ENCODE assay signal across 8 cellular contexts in genomic region chr22:24592144-24592845, GRCh38. TPM values are rescaled to one million over a fixed set of nuclear protein-coding genes. Genes with fewer than 3 reads are reported as not detected.
A peak's percentile ranks its signal among the peaks of the same experiment; 100 is the strongest.
DNase-seq lines count a peak whose midpoint lies in the region; ATAC-seq and TF ChIP-seq lines count a peak whose summit lies in the region.

No MANE protein-coding gene starts in this region.

- peak overlapping the region; percentile 86 for H3K4me3 Mint-ChIP-seq in Caco-2 (ENCODE audit: unreplicated experiment)

- H3K36me3 ChIP-seq in Caco-2 (ENCODE audit: control insufficient read depth, insufficient read depth, low read length): no peaks in the 10 kb centered on the region; the same call in 1 of the 2 replicates
- no peaks in the 10 kb centered on the region for H3K36me3 ChIP-seq in adrenal gland (replicated peaks in 1 of 2)
- peaks cover 3% of the 10 kb centered on the region for H3K36me3 ChIP-seq in iPS DF 6.9 (ENCODE audit: control insufficient read depth, insufficient read depth, low read length)
- H3K36me3 ChIP-seq in skeletal muscle satellite cell (ENCODE audit: insufficient read depth, low read length): no peaks in the 10 kb centered on the region

- peak; percentile 22 for ATAC-seq in HG02678 (IDR thresholded peaks at IDR 0.05; ENCODE audit: unreplicated experiment)
- ATAC-seq in GM19023 (IDR thresholded peaks at IDR 0.05; ENCODE audit: unreplicated experiment): no peak

- 8 to 26% (median 12%) methylated on average over 9 to 31 of the region's 31 CpGs for WGBS in adrenal gland, 4 donors
- WGBS in iPS DF 6.9 (ENCODE audit: insufficient coverage, insufficient read length): no CpG with 5 or more reads among the region's 31 CpGs

- CTCF ChIA-PET in Caco-2 (lab: Charles Lee): no interaction called here

- no peak for TF ChIP-seq POLR2A in adrenal gland (IDR thresholded peaks at IDR 0.05)

- H3K27ac ChIP-seq in adrenal gland (peak overlapping the region in 3 of 5 donors; percentile 30 to 73 (median 73)), iPS DF 6.9 (ENCODE audit: low read length) (no peak overlapping the region)

- H3K4me3 ChIP-seq in Caco-2 (ENCODE audit: low read depth, low read length): peak overlapping the region; percentile 82
- H3K4me3 ChIP-seq in adrenal gland: peak overlapping the region in 2 of 4 donors; percentile 28 to 77
- H3K4me3 ChIP-seq in iPS DF 6.9 (ENCODE audit: low read length): peak overlapping the region; percentile 67; the same call in 1 of the 2 replicates
- peak overlapping the region; percentile 76 for H3K4me3 ChIP-seq in skeletal muscle satellite cell (ENCODE audit: low read length)

- H3K4me1 Mint-ChIP-seq in Caco-2 (ENCODE audit: low read depth, unreplicated experiment): no peaks in the 10 kb centered on the region

- H3K9me3 Mint-ChIP-seq in Caco-2 (ENCODE audit: unreplicated experiment): no peaks in the 10 kb centered on the region

- TF ChIP-seq CTCF in Caco-2 (IDR thresholded peaks at IDR 0.05; ENCODE audit: insufficient read depth in 1 of 2, low read depth in 1 of 2, low read length in 1 of 2, severe bottlenecking in 1 of 2, unreplicated experiment in 1 of 2) (no peak), adrenal gland (IDR thresholded peaks at IDR 0.05) (no peak)

- H3K27me3 Mint-ChIP-seq in Caco-2 (ENCODE audit: insufficient read depth, unreplicated experiment): no peaks in the 10 kb centered on the region

- H3K9me3 ChIP-seq in Caco-2: no peaks in the 10 kb centered on the region
- H3K9me3 ChIP-seq in adrenal gland (replicated peaks in 1 of 3): no peaks in the 10 kb centered on the region
- H3K9me3 ChIP-seq in iPS DF 6.9 (ENCODE audit: control insufficient read depth, insufficient read depth, low read length): no peaks in the 10 kb centered on the region
- H3K9me3 ChIP-seq in skeletal muscle satellite cell (replicated peaks; ENCODE audit: low read length): no peaks in the 10 kb centered on the region

- H3K4me1 ChIP-seq in Caco-2 (peaks cover 10% of the 10 kb centered on the region), adrenal gland (replicated peaks in 1 of 2) (peaks cover 3 to 4% of the 10 kb centered on the region in 2 donors), iPS DF 6.9 (ENCODE audit: control insufficient read depth, insufficient read depth, low read length) (no peaks in the 10 kb centered on the region; the same call in 1 of the 2 replicates), skeletal muscle satellite cell (ENCODE audit: control insufficient read depth, insufficient read depth, low read length) (peaks cover 5% of the 10 kb centered on the region)

- intact Hi-C loops in Caco-2 (cut with micrococcal nuclease; ENCODE audit: unreplicated experiment) (no loop called here), adrenal gland (cut with DNase I) (no loop called here)

- H3K9ac ChIP-seq in skeletal muscle satellite cell (ENCODE audit: low read depth, low read length): peak overlapping the region; percentile 81

- DNase-seq in Caco-2 (peak in 1 of 2 experiments; percentile 24), adrenal gland (peak in 2 of 7 donors; percentile 17 to 59), iPS DF 6.9 (ENCODE audit: low read depth, low spot score) (no peak), NCI-H446 treated with DMSO at 0.1 percent for 48 hours (lab: John Stamatoyannopoulos, UW) (no peak), NCI-H1092 (lab: John Stamatoyannopoulos, UW) (no peak)

- no peaks in the 10 kb centered on the region for H3K36me3 Mint-ChIP-seq in Caco-2 (ENCODE audit: insufficient read depth, unreplicated experiment)

- POLR2A ChIA-PET in Caco-2 (lab: Charles Lee): interaction anchor here (1.0 kb wide), 1 partner anchor 197 kb away, joined by 4 read pairs; no protein-coding TSS in a partner anchor

- peak overlapping the region; percentile 96 for H3K4me2 ChIP-seq in skeletal muscle satellite cell (ENCODE audit: low read length)

- TSS peak; percentile 40 for BruUV-seq in Caco-2 (replicated peaks; lab: Mats Ljungman, UMichigan)

- H3K27me3 ChIP-seq in Caco-2 (replicated peaks; ENCODE audit: control insufficient read depth, insufficient read depth, low read length): no peaks in the 10 kb centered on the region
- H3K27me3 ChIP-seq in adrenal gland: no peaks in the 10 kb centered on the region
- H3K27me3 ChIP-seq in iPS DF 6.9 (ENCODE audit: control insufficient read depth, insufficient read depth, low read length): no peaks in the 10 kb centered on the region
- no peaks in the 10 kb centered on the region for H3K27me3 ChIP-seq in skeletal muscle satellite cell (ENCODE audit: control insufficient read depth, insufficient read depth, low read length)

- peak overlapping the region; percentile 79 for H3K27ac Mint-ChIP-seq in Caco-2 (ENCODE audit: unreplicated experiment)

RNA-seq across cellular contexts. Expression of gene LRRC75B, which starts 0.6 kb away (rescaled TPM):
- total RNA-seq in Caco-2 (2022): 18.6 and 20.4 TPM in 2 replicates
- 10 to 100 TPM in 1 of 8 donors, 1 to 10 TPM in 7; 2.2 to 10.8 (median 4.7) TPM for total RNA-seq in adrenal gland
- 10 to 100 TPM in 2 of 3 donors, 1 to 10 TPM in 1; 1.5 to 48.3 (median 20.4) TPM for polyA plus RNA-seq in adrenal gland
- 2.6 and 4.1 TPM in 2 replicates for total RNA-seq in skeletal muscle satellite cell (2012; rRNA removed)

RNA-seq across cellular contexts. Expression of gene GGT1, which starts 10.7 kb away (rescaled TPM):
- total RNA-seq in Caco-2 (2022): 9.4 and 12.4 TPM in 2 replicates
- 10 to 100 TPM in 1 of 8 donors, 1 to 10 TPM in 7; 1.9 to 59.8 (median 4.0) TPM for total RNA-seq in adrenal gland
- 10 to 100 TPM in 1 of 3 donors, 1 to 10 TPM in 1, under 1 TPM in 1; 0.97 to 13.3 (median 9.8) TPM for polyA plus RNA-seq in adrenal gland
- total RNA-seq in skeletal muscle satellite cell (2012; rRNA removed): 1.1 and 3.5 TPM in 2 replicates

RNA-seq across cellular contexts. Expression of gene SNRPD3, which starts 36.5 kb away (rescaled TPM):
- total RNA-seq in Caco-2 (2022) (202 and 217 TPM in 2 replicates), adrenal gland (100 to 1,000 TPM in 2 of 8 donors, 10 to 100 TPM in 6; 66.4 to 162 (median 78.2) TPM)
- 100 to 1,000 TPM in 2 of 3 donors, 10 to 100 TPM in 1; 55.7 to 223 (median 126) TPM for polyA plus RNA-seq in adrenal gland
- total RNA-seq in skeletal muscle satellite cell (2012; rRNA removed): 117 and 133 TPM in 2 replicates

RNA-seq across cellular contexts. Expression of gene GUCD1, which starts 37.4 kb away (rescaled TPM):
- total RNA-seq in Caco-2 (2022) (120 and 127 TPM in 2 replicates), adrenal gland (100 to 1,000 TPM in 6 of 8 donors, 10 to 100 TPM in 2; 91.2 to 162 (median 121) TPM)
- 100 to 1,000 TPM in 2 of 3 donors, 10 to 100 TPM in 1; 75.4 to 123 (median 107) TPM for polyA plus RNA-seq in adrenal gland
- total RNA-seq in skeletal muscle satellite cell (2012; rRNA removed): 129 and 136 TPM in 2 replicates
